In genomic region chr16:17351471-17352045, GRCh38 we compare ENCODE assay signal across 18 cellular contexts.
A peak's percentile ranks its signal among the peaks of the same experiment; 100 is the strongest.
DNase-seq lines count a peak whose midpoint lies in the region; ATAC-seq lines count a peak whose summit lies in the region.
"Had no signal": no experiment of that assay in that cellular context is flagged by ENCODE, and none has a peak within 500 bp of the region (broad histone marks: within the 10 kb centered on the region; RNA-seq: fewer than 3 reads in every experiment).

No MANE protein-coding gene starts in this region.

- H2AFZ ChIP-seq in Karpas-422 (ENCODE audit: low read length) = no peak overlapping the region

- peaks cover 27% of the 10 kb centered on the region for H3K36me3 Mint-ChIP-seq in activated CD8-positive, alpha-beta memory T cell treated with anti-CD3 and anti-CD28 coated beads, Interleukin-2, amount 10 ng/mL, durations not matched to agents 7 days and 5 days

- H3K36me3 ChIP-seq in Karpas-422 (ENCODE audit: insufficient read depth, low read length) = no peaks in the 10 kb centered on the region

- H3K4me1 Mint-ChIP-seq in activated CD8-positive, alpha-beta memory T cell treated with anti-CD3 and anti-CD28 coated beads, Interleukin-2, amount 10 ng/mL, durations not matched to agents 7 days and 5 days = peaks cover 55% of the 10 kb centered on the region
- peaks cover 62% of the 10 kb centered on the region for H3K4me1 Mint-ChIP-seq in stimulated activated naive CD8-positive, alpha-beta T cell treated with anti-CD3 and anti-CD28 coated beads, Interleukin-15, amount 100 ng/mL, for 72 hours

- H3K4me1 ChIP-seq in Karpas-422 (ENCODE audit: low read length) = peaks cover 60% of the 10 kb centered on the region
- H3K4me1 ChIP-seq: Caco-2 had no signal

- H3K9ac ChIP-seq in Karpas-422 (ENCODE audit: low read length) = no peak overlapping the region
- H3K9ac ChIP-seq: KMS-11 had no signal

- H3K4me2 ChIP-seq in Karpas-422 (ENCODE audit: low read depth, low read length, poor library complexity, severe bottlenecking) = no peak overlapping the region
- H3K4me2 ChIP-seq: KMS-11 had no signal

- H4K20me1 ChIP-seq in Karpas-422 (ENCODE audit: insufficient read depth, low read depth, low read length) = peaks cover 17% of the 10 kb centered on the region; the same call in 1 of the 2 replicates

- no peaks in the 10 kb centered on the region for H3K9me3 ChIP-seq in Karpas-422 (ENCODE audit: low read length)
- H3K9me3 ChIP-seq: Caco-2 had no signal

- no peaks in the 10 kb centered on the region for H3K9me2 ChIP-seq in Karpas-422 (replicated peaks; ENCODE audit: insufficient read depth, low read length)

- no peaks in the 10 kb centered on the region for H3K27me3 ChIP-seq in Karpas-422 (ENCODE audit: low read length)

- ATAC-seq in activated CD8-positive, alpha-beta memory T cell treated with anti-CD3 and anti-CD28 coated beads, Interleukin-2, amount 10 ng/mL, durations not matched to agents 7 days and 5 days = no peak
- peak; percentile 12 for ATAC-seq in left colon
- ATAC-seq in stimulated activated naive CD8-positive, alpha-beta T cell treated with anti-CD3 and anti-CD28 coated beads, Interleukin-15, amount 100 ng/mL, for 72 hours = no peak
- no peak for ATAC-seq in HG03342 (IDR thresholded peaks at IDR 0.05; ENCODE audit: unreplicated experiment)

- H3K27ac Mint-ChIP-seq in activated CD8-positive, alpha-beta memory T cell treated with anti-CD3 and anti-CD28 coated beads, Interleukin-2, amount 10 ng/mL, durations not matched to agents 7 days and 5 days = peak overlapping the region; percentile 3
- H3K27ac Mint-ChIP-seq in stimulated activated naive CD8-positive, alpha-beta T cell treated with anti-CD3 and anti-CD28 coated beads, Interleukin-15, amount 100 ng/mL, for 72 hours = no peak overlapping the region

- CTCF ChIA-PET in activated CD8-positive, alpha-beta memory T cell treated with anti-CD3 and anti-CD28 coated beads, Interleukin-2, amount 10 ng/mL, durations not matched to agents 7 days and 5 days (lab: Charles Lee) = interaction anchor here (1.7 kb wide), 1 partner anchor 9 kb away, joined by 4 read pairs; no protein-coding TSS in a partner anchor

- DNase-seq in activated CD8-positive, alpha-beta memory T cell treated with anti-CD3 and anti-CD28 coated beads, Interleukin-2, amount 10 ng/mL, durations not matched to agents 7 days and 5 days = no peak
- no peak for DNase-seq in activated CD8-positive, alpha-beta memory T cell treated with anti-CD3 and anti-CD28 coated beads, Interleukin-2, amount 50 U/mL, for 48 hours
- no peak for DNase-seq in Karpas-422
- DNase-seq in left colon = no peak
- no peak for DNase-seq in stimulated activated naive CD8-positive, alpha-beta T cell treated with anti-CD3 and anti-CD28 coated beads, Interleukin-15, amount 100 ng/mL, for 72 hours
- no peak for DNase-seq in HuH-7.5 (ENCODE audit: low spot score)
- DNase-seq: Caco-2, EL, NCI-H1417 treated with DMSO at 0.1 percent for 48 hours, NCI-H1930, NCI-H226, NCI-H524, NCI-H82, OCI-M1, Right ventricle myocardium superior had no signal

- no peaks in the 10 kb centered on the region for H3K27me3 Mint-ChIP-seq in activated CD8-positive, alpha-beta memory T cell treated with anti-CD3 and anti-CD28 coated beads, Interleukin-2, amount 10 ng/mL, durations not matched to agents 7 days and 5 days
- no peaks in the 10 kb centered on the region for H3K27me3 Mint-ChIP-seq in stimulated activated naive CD8-positive, alpha-beta T cell treated with anti-CD3 and anti-CD28 coated beads, Interleukin-15, amount 100 ng/mL, for 72 hours

- intact Hi-C loops in left colon (cut with DNase I, micrococcal nuclease) = no loop called here

- H3K4me3 Mint-ChIP-seq in activated CD8-positive, alpha-beta memory T cell treated with anti-CD3 and anti-CD28 coated beads, Interleukin-2, amount 10 ng/mL, durations not matched to agents 7 days and 5 days = no peak overlapping the region
- H3K4me3 Mint-ChIP-seq in stimulated activated naive CD8-positive, alpha-beta T cell treated with anti-CD3 and anti-CD28 coated beads, Interleukin-15, amount 100 ng/mL, for 72 hours = no peak overlapping the region

- no peaks in the 10 kb centered on the region for H3K79me2 ChIP-seq in Karpas-422 (ENCODE audit: low read length)

- no peaks in the 10 kb centered on the region for H3K9me3 Mint-ChIP-seq in activated CD8-positive, alpha-beta memory T cell treated with anti-CD3 and anti-CD28 coated beads, Interleukin-2, amount 10 ng/mL, durations not matched to agents 7 days and 5 days (ENCODE audit: low read depth)
- H3K9me3 Mint-ChIP-seq in stimulated activated naive CD8-positive, alpha-beta T cell treated with anti-CD3 and anti-CD28 coated beads, Interleukin-15, amount 100 ng/mL, for 72 hours = no peaks in the 10 kb centered on the region

- H3K4me3 ChIP-seq in Karpas-422 (ENCODE audit: low read length) = no peak overlapping the region
- H3K4me3 ChIP-seq: SK-N-MC had no signal

- 0 out of 2 replicates have a peak overlapping the region, but pooled peaks have one; percentile 85 for H3K27ac ChIP-seq in Karpas-422 (ENCODE audit: low read length)
- H3K27ac ChIP-seq: KMS-11, SK-N-MC had no signal
